Comparison of ENCODE assay signal across 1 cellular context in the genomic region with DNA sequence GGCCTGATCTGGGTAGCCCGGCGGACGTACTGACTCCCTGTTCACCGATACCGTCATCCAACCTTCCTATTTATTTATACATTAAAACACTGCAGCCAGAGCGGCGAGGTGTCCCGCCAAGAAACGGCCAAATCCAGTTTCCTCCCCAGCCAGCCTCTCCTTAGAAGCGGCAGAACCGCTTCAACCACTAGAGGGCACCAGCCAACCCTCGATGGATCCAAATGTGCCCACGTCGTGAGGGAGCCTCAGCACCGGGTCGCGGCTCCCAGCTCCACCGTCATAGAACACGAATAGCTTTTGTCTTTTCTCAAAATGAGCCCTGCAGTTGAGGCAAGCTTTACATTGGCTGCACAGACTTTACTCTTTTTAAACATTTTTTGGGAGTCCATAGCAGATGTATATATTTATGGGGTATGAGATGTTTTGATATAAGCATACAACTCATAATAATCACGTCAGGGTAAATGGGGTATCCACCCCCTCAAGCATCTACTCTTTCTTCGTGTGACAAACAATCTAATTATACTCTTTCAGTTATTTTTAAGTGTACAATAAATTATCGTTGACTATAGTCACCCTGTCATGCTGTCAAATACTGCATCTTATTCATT.
A peak's percentile ranks its signal among the peaks of the same experiment; 100 is the strongest.
TF ChIP-seq lines count a peak whose summit lies in the region.

No MANE protein-coding gene starts in this region.

TF ChIP-seq in HepG2, 621 proteins besides CTCF, POLR2A, EP300 and RAD21 (continued from another document):
- TF ChIP-seq HMGXB4 (CRISPR knock-in tag; IDR thresholded peaks at IDR 0.05; ENCODE audit: borderline replicate concordance in 1 of 2, low read depth in 1 of 2) (peak; percentile 48; a peak in 2 of 4 replicates), ZNF891 (CRISPR knock-in tag; IDR thresholded peaks at IDR 0.05) (0 out of 2 replicates have a peak, but pooled peaks have one; percentile 26), IRF2 (CRISPR knock-in tag; IDR thresholded peaks at IDR 0.05) (0 out of 2 replicates have a peak, but pooled peaks have one; percentile 23), GATAD2A (CRISPR knock-in tag; IDR thresholded peaks at IDR 0.05) (0 out of 2 replicates have a peak, but pooled peaks have one; percentile 13), STAG1 (CRISPR knock-in tag; IDR thresholded peaks at IDR 0.05) (peak; percentile 75), ZFP36 (IDR thresholded peaks at IDR 0.05; ENCODE audit: borderline replicate concordance, low read depth, low read length, partially characterized antibody) (no peak), SMC3 (IDR thresholded peaks at IDR 0.05; ENCODE audit: low read length) (peak; percentile 53), ZNF275 (CRISPR knock-in tag; IDR thresholded peaks at IDR 0.05; ENCODE audit: borderline replicate concordance) (0 out of 2 replicates have a peak, but pooled peaks have one; percentile 35)
- TF ChIP-seq, protein P1, sequence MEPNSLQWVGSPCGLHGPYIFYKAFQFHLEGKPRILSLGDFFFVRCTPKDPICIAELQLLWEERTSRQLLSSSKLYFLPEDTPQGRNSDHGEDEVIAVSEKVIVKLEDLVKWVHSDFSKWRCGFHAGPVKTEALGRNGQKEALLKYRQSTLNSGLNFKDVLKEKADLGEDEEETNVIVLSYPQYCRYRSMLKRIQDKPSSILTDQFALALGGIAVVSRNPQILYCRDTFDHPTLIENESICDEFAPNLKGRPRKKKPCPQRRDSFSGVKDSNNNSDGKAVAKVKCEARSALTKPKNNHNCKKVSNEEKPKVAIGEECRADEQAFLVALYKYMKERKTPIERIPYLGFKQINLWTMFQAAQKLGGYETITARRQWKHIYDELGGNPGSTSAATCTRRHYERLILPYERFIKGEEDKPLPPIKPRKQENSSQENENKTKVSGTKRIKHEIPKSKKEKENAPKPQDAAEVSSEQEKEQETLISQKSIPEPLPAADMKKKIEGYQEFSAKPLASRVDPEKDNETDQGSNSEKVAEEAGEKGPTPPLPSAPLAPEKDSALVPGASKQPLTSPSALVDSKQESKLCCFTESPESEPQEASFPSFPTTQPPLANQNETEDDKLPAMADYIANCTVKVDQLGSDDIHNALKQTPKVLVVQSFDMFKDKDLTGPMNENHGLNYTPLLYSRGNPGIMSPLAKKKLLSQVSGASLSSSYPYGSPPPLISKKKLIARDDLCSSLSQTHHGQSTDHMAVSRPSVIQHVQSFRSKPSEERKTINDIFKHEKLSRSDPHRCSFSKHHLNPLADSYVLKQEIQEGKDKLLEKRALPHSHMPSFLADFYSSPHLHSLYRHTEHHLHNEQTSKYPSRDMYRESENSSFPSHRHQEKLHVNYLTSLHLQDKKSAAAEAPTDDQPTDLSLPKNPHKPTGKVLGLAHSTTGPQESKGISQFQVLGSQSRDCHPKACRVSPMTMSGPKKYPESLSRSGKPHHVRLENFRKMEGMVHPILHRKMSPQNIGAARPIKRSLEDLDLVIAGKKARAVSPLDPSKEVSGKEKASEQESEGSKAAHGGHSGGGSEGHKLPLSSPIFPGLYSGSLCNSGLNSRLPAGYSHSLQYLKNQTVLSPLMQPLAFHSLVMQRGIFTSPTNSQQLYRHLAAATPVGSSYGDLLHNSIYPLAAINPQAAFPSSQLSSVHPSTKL (CRISPR knock-in tag; IDR thresholded peaks at IDR 0.05), result 0 out of 2 replicates have a peak, but pooled peaks have one; percentile 9
